In genomic region chr13:112875627-112876026, GRCh38 we compare ENCODE assay signal across 20 cellular contexts.
A peak's percentile ranks its signal among the peaks of the same experiment; 100 is the strongest.
DNase-seq lines count a peak whose midpoint lies in the region; ATAC-seq and TF ChIP-seq lines count a peak whose summit lies in the region.
"Had no signal": no experiment of that assay in that cellular context is flagged by ENCODE, and none has a peak within 500 bp of the region (broad histone marks: within the 10 kb centered on the region; RNA-seq: fewer than 3 reads in every experiment).

No MANE protein-coding gene starts in this region.

- WGBS in sigmoid colon, 2 donors = 93 to 96% methylated on average over 15 of the region's 15 CpGs

- peaks cover 58% of the 10 kb centered on the region for H3K36me3 Mint-ChIP-seq in activated T-cell treated with anti-CD3 and anti-CD28 coated beads, Interleukin-2, amount 50 U/mL, for 24 hours (ENCODE audit: low read depth)

- no peak for TF ChIP-seq POLR2A in sigmoid colon (IDR thresholded peaks at IDR 0.05)

- DNase-seq in activated T-cell treated with anti-CD3 and anti-CD28 coated beads, Interleukin-2, amount 50 U/mL, for 1 hour = peak; percentile 18
- DNase-seq in activated T-cell treated with anti-CD3 and anti-CD28 coated beads, Interleukin-2, amount 50 U/mL, for 24 hours = no peak
- DNase-seq in WERI-Rb-1 (peak; percentile 15), left lobe of liver (ENCODE audit: low spot score) (peak; percentile 41), sigmoid colon (peak; percentile 37), Karpas-422 (no peak), NCI-H2081 (lab: John Stamatoyannopoulos, UW) (no peak)
- DNase-seq: CD8-positive, alpha-beta memory T cell; DMS79 treated with DMSO at 0.1 percent for 48 hours; HFFc6; KG1; NCI-H1048; NCI-H146; NCI-H2227 treated with DMSO at 0.1 percent for 48 hours; NCI-H524; PC-9 had no signal

- H3K4me3 ChIP-seq in WERI-Rb-1 (ENCODE audit: low read depth, low read length) (no peak overlapping the region), sigmoid colon (no peak overlapping the region), Karpas-422 (ENCODE audit: low read length) (no peak overlapping the region)
- H3K4me3 ChIP-seq: A549; BLaER1 treated with 17β-estradiol and CSF1 and Interleukin-3, amounts not matched to agents 10 nM and 100 nM; GM12878; PC-9 had no signal

- intact Hi-C loops in sigmoid colon (cut with DNase I) = no loop called here

- H3K36me3 ChIP-seq in WERI-Rb-1 (peaks cover 33% of the 10 kb centered on the region), sigmoid colon (peaks cover 0 to 50% (median 11%) of the 10 kb centered on the region in 4 donors), Karpas-422 (ENCODE audit: insufficient read depth, low read length) (no peaks in the 10 kb centered on the region)

- H3K4me1 ChIP-seq in sigmoid colon (peaks cover 0 to 6% (median 6%) of the 10 kb centered on the region in 4 donors), Karpas-422 (ENCODE audit: low read length) (no peaks in the 10 kb centered on the region)
- H3K4me1 ChIP-seq: A549 had no signal

- no peaks in the 10 kb centered on the region for H3K9me3 Mint-ChIP-seq in activated T-cell treated with anti-CD3 and anti-CD28 coated beads, Interleukin-2, amount 50 U/mL, for 24 hours
- H3K9me3 Mint-ChIP-seq: HFFc6 had no signal

- H3K4me1 Mint-ChIP-seq in activated T-cell treated with anti-CD3 and anti-CD28 coated beads, Interleukin-2, amount 50 U/mL, for 24 hours (ENCODE audit: low read depth) = peaks cover 48% of the 10 kb centered on the region

- H3K9me3 ChIP-seq in WERI-Rb-1 (ENCODE audit: severe bottlenecking) = no peaks in the 10 kb centered on the region
- H3K9me3 ChIP-seq in sigmoid colon = no peaks in the 10 kb centered on the region
- H3K9me3 ChIP-seq in Karpas-422 (ENCODE audit: low read length) = no peaks in the 10 kb centered on the region
- H3K9me3 ChIP-seq: A549; BLaER1 treated with 17β-estradiol and CSF1 and Interleukin-3, amounts not matched to agents 10 nM and 100 nM had no signal

- no peak overlapping the region for H3K9ac ChIP-seq in Karpas-422 (ENCODE audit: low read length)

- H3K9me2 ChIP-seq in Karpas-422 (replicated peaks; ENCODE audit: insufficient read depth, low read length) = no peaks in the 10 kb centered on the region

- H3K79me2 ChIP-seq in Karpas-422 (ENCODE audit: low read length) = no peaks in the 10 kb centered on the region

- no peak overlapping the region for H3K4me3 Mint-ChIP-seq in activated T-cell treated with anti-CD3 and anti-CD28 coated beads, Interleukin-2, amount 50 U/mL, for 24 hours
- H3K4me3 Mint-ChIP-seq: HFFc6 had no signal

- ATAC-seq in left lobe of liver = no peak
- ATAC-seq in GM18861 (IDR thresholded peaks at IDR 0.05; ENCODE audit: unreplicated experiment) = no peak
- ATAC-seq: GM12878 had no signal

- no peaks in the 10 kb centered on the region for H4K20me1 ChIP-seq in Karpas-422 (ENCODE audit: insufficient read depth, low read depth, low read length)

- TF ChIP-seq CTCF in WERI-Rb-1 (IDR thresholded peaks at IDR 0.05; ENCODE audit: low read depth, low read length) (no peak), sigmoid colon (IDR thresholded peaks at IDR 0.05) (no peak)

- H3K4me2 ChIP-seq in Karpas-422 (ENCODE audit: low read depth, low read length, poor library complexity, severe bottlenecking) = no peak overlapping the region
- H3K4me2 ChIP-seq: A549; BLaER1 treated with 17β-estradiol and CSF1 and Interleukin-3, amounts not matched to agents 10 nM and 100 nM; PC-9 had no signal

- no peak for TF ChIP-seq EP300 in sigmoid colon (IDR thresholded peaks at IDR 0.05)

- no peaks in the 10 kb centered on the region for H3K27me3 Mint-ChIP-seq in activated T-cell treated with anti-CD3 and anti-CD28 coated beads, Interleukin-2, amount 50 U/mL, for 24 hours

- no peak overlapping the region for H2AFZ ChIP-seq in Karpas-422 (ENCODE audit: low read length)
- H2AFZ ChIP-seq: PC-9 had no signal

- H3K27ac Mint-ChIP-seq in activated T-cell treated with anti-CD3 and anti-CD28 coated beads, Interleukin-2, amount 50 U/mL, for 24 hours = no peak overlapping the region
- H3K27ac Mint-ChIP-seq: HFFc6 had no signal

- no peak overlapping the region for H3K27ac ChIP-seq in WERI-Rb-1
- no peak overlapping the region for H3K27ac ChIP-seq in sigmoid colon
- no peak overlapping the region for H3K27ac ChIP-seq in Karpas-422 (ENCODE audit: low read length)
- H3K27ac ChIP-seq: A549; BLaER1 treated with 17β-estradiol and CSF1 and Interleukin-3, amounts not matched to agents 10 nM and 100 nM; PC-9 had no signal

- H3K27me3 ChIP-seq in WERI-Rb-1 (ENCODE audit: insufficient read depth, low read depth, severe bottlenecking) (no peaks in the 10 kb centered on the region), sigmoid colon (no peaks in the 10 kb centered on the region), Karpas-422 (ENCODE audit: low read length) (no peaks in the 10 kb centered on the region)

Comparison
In these comparisons a context has a peak if more than half of its experiments do, and no peak if none do; other contexts are left out.
1. DNase-seq: peak in activated T-cell treated with anti-CD3 and anti-CD28 coated beads, Interleukin-2, amount 50 U/mL, for 1 hour (single experiment), WERI-Rb-1 (single experiment), left lobe of liver (single experiment) and sigmoid colon (single experiment); none in activated T-cell treated with anti-CD3 and anti-CD28 coated beads, Interleukin-2, amount 50 U/mL, for 24 hours (single experiment), Karpas-422 (single experiment) and NCI-H2081 (0 of 2).